Comparison of ENCODE assay signal across 1 cellular context in genomic region chr10:12250181-12250580, GRCh38.
TF ChIP-seq lines count a peak whose summit lies in the region.

No MANE protein-coding gene starts in this region.

TF ChIP-seq in IMR-90, 13 proteins besides CTCF, POLR2A, EP300 and RAD21 (continued from another document):
- TF ChIP-seq MAFK (IDR thresholded peaks at IDR 0.05; ENCODE audit: low read depth, low read length) (no peak), USF2 (IDR thresholded peaks at IDR 0.05; ENCODE audit: low read depth, low read length) (no peak), SMC3 (IDR thresholded peaks at IDR 0.05; ENCODE audit: low read depth, low read length) (no peak)
